Comparison of ENCODE assay signal across 19 cellular contexts in the genomic region with DNA sequence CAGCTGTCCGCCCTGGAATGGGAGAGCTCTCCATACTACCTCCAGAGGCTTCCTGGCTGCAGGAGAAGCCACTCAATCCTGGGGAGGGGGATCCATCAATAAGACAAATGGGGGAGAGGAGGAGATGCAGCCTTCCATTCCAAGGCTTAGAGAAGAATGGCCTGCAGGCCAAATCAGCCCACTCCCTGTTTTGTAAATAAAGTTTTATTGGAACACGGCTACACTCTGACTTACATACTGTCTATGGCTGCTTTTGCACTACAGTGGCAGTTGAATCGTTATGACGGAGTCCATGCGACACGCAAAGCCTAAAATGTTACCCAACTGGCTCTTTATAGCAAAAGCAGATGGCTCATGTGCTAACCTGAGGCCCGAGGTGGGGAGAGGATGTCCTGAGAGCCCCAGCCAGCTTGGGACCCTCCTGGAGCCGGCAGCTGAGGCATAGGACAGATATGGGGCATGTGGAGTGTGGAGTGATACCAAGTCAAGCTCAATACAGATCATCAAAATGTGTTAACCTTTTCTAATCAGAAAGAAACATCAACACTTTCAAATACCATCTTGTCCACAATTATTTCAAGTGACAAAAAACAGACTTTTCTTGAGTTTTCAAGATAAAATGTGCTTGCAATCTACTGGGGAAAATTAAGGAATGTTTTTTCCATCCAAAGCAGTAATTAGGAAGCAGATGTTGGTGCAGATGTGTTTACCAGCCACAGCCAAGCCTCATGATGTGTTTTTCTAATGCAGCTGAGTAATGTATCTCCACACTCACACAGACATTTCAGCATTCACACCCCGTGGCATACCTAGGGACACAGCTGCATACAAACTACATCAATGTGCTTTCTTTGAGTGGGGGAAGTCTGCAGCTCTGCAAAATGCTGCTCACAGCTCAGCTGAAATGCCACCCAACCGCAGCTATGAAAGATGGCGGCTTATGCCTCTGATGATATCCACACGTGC.
"Had no signal": no experiment of that assay in that cellular context is flagged by ENCODE, and none has a peak within 500 bp of the region (broad histone marks: within the 10 kb centered on the region; RNA-seq: fewer than 3 reads in every experiment).

No MANE protein-coding gene starts in this region.

- H3K9ac ChIP-seq: SK-N-SH had no signal

- H3K27me3 ChIP-seq: MG63 had no signal

- H3K36me3 ChIP-seq: MG63 had no signal

- H3K4me2 ChIP-seq: SK-N-SH had no signal

- FAIRE-seq: RCC 7860 had no signal

- DNase-seq: Karpas-422, KG1, MG63, NCI-H1092, NCI-H1105 treated with DMSO at 0.1 percent for 48 hours, NCI-H1417 treated with DMSO at 0.1 percent for 48 hours, NCI-H146, NCI-H1694 treated with DMSO at 0.1 percent for 48 hours, NCI-H1930, NCI-H2081, NCI-H2107, NCI-H2227 treated with DMSO at 0.1 percent for 48 hours, NCI-H524, NCI-H526 treated with DMSO at 0.1 percent for 48 hours, NCI-H748 treated with DMSO at 0.1 percent for 48 hours, SHP77, SK-N-SH had no signal

- H3K4me3 ChIP-seq: MG63 had no signal

- H3K9me3 ChIP-seq: MG63, SK-N-SH had no signal

- H3K27ac ChIP-seq: RWPE1 had no signal
